ENCODE assay signal across 25 cellular contexts in the genomic region with DNA sequence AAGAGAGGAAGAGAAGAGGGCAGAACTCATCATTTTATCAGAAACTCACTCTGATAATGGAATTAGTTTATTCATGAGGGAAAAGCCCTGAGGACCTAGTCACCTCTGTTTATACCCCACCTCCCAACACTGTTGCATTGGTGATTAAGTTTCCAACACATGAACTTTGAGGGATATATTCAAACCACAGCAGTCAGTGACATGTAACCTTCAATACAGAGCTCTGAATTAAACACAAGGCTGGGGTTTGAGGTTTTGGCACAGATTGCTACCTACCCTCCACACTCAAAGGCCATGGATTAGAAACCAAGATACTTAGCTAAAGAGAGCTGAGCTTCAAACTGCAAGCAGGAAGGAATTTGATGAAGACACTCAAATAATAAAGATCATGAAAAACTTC.
"Had no signal": no experiment of that assay in that cellular context is flagged by ENCODE, and none has a peak within 500 bp of the region (broad histone marks: within the 10 kb centered on the region; RNA-seq: fewer than 3 reads in every experiment).

No MANE protein-coding gene starts in this region.

- H3K4me1 Mint-ChIP-seq: activated CD4-positive, alpha-beta T cell treated with anti-CD3 and anti-CD28 coated beads for 36 hours; activated CD4-positive, alpha-beta T cell treated with anti-CD3 and anti-CD28 coated beads, Interleukin-2, amount 10 ng/mL, durations not matched to agents 24 days and 14 days; activated T-helper 17 cell treated with anti-CD3 and anti-CD28 coated beads, Interleukin-2, amount 50 U/mL, for 72 hours; central memory CD8-positive, alpha-beta T cell had no signal

- H3K4me3 Mint-ChIP-seq: activated CD4-positive, alpha-beta memory T cell treated with anti-CD3 and anti-CD28 coated beads for 36 hours; activated CD4-positive, alpha-beta T cell treated with anti-CD3 and anti-CD28 coated beads for 36 hours; activated CD4-positive, alpha-beta T cell treated with anti-CD3 and anti-CD28 coated beads, Interleukin-2, amount 10 ng/mL, durations not matched to agents 24 days and 14 days; activated naive CD8-positive, alpha-beta T cell; activated T-cell treated with anti-CD3 and anti-CD28 coated beads, Interleukin-2, amount 50 U/mL, for 4 hours; activated T-helper 17 cell treated with anti-CD3 and anti-CD28 coated beads, Interleukin-2, amount 50 U/mL, for 72 hours; central memory CD8-positive, alpha-beta T cell; dendritic cell treated with granulocyte-macrophage colony-stimulating factor and Interleukin-4, amounts not matched to agents 40 ng/mL and 50 ng/mL, for 4 days; endodermal cell had no signal

- H3K36me3 Mint-ChIP-seq: activated CD4-positive, alpha-beta memory T cell treated with anti-CD3 and anti-CD28 coated beads for 36 hours; activated naive CD8-positive, alpha-beta T cell had no signal

- H3K27ac Mint-ChIP-seq: activated CD4-positive, alpha-beta memory T cell treated with anti-CD3 and anti-CD28 coated beads for 36 hours; activated CD4-positive, alpha-beta T cell treated with anti-CD3 and anti-CD28 coated beads for 36 hours; activated CD4-positive, alpha-beta T cell treated with anti-CD3 and anti-CD28 coated beads, Interleukin-2, amount 10 ng/mL, durations not matched to agents 24 days and 14 days; activated naive CD8-positive, alpha-beta T cell; activated T-helper 17 cell treated with anti-CD3 and anti-CD28 coated beads, Interleukin-2, amount 50 U/mL, for 72 hours; dendritic cell treated with granulocyte-macrophage colony-stimulating factor and Interleukin-4, amounts not matched to agents 40 ng/mL and 50 ng/mL, for 4 days; endodermal cell had no signal

- H3K9me3 Mint-ChIP-seq: activated CD4-positive, alpha-beta memory T cell treated with anti-CD3 and anti-CD28 coated beads for 36 hours; activated CD4-positive, alpha-beta T cell treated with anti-CD3 and anti-CD28 coated beads, Interleukin-2, amount 10 ng/mL, durations not matched to agents 24 days and 14 days; activated T-cell treated with anti-CD3 and anti-CD28 coated beads, Interleukin-2, amount 50 U/mL, for 4 hours; activated T-helper 17 cell treated with anti-CD3 and anti-CD28 coated beads, Interleukin-2, amount 50 U/mL, for 72 hours; central memory CD8-positive, alpha-beta T cell; dendritic cell treated with granulocyte-macrophage colony-stimulating factor and Interleukin-4, amounts not matched to agents 40 ng/mL and 50 ng/mL, for 4 days; endodermal cell had no signal

- ATAC-seq: activated CD4-positive, alpha-beta T cell treated with anti-CD3 and anti-CD28 coated beads for 36 hours; activated T-cell treated with anti-CD3 and anti-CD28 coated beads, Interleukin-2, amount 50 U/mL, for 4 hours; activated T-helper 17 cell treated with anti-CD3 and anti-CD28 coated beads, Interleukin-2, amount 50 U/mL, for 72 hours; esophagus mucosa; foreskin keratinocyte; gastrocnemius medialis; heart left ventricle had no signal

- DNase-seq: activated CD4-positive, alpha-beta memory T cell treated with anti-CD3 and anti-CD28 coated beads for 36 hours; activated CD4-positive, alpha-beta T cell treated with anti-CD3 and anti-CD28 coated beads for 36 hours; activated CD4-positive, alpha-beta T cell treated with anti-CD3 and anti-CD28 coated beads, Interleukin-2, amount 10 ng/mL, durations not matched to agents 24 days and 14 days; activated CD4-positive, CD25-positive, alpha-beta regulatory T cell; activated CD4-positive, CD25-positive, alpha-beta regulatory T cell treated with anti-CD3 and anti-CD28 coated beads, Interleukin-2, amount 50 U/mL, for 72 hours; activated CD8-positive, alpha-beta memory T cell treated with anti-CD3 and anti-CD28 coated beads for 24 hours; activated effector memory CD4-positive, alpha-beta T cell treated with Interleukin-2 at 50 U/mL for 16 hours; activated gamma-delta T cell treated with Interleukin-2 at 50 U/mL for 16 hours; activated naive CD4-positive, alpha-beta T cell treated with anti-CD3 and anti-CD28 coated beads, Interleukin-2, amount 50 U/mL, for 16 hours; activated naive CD4-positive, alpha-beta T cell treated with Interleukin-2 at 50 U/mL for 16 hours; activated T-cell treated with anti-CD3 and anti-CD28 coated beads, Interleukin-2, amount 50 U/mL, for 4 hours; brain microvascular endothelial cell; dorsolateral prefrontal cortex; effector memory CD4-positive, alpha-beta T cell; endodermal cell; foreskin keratinocyte; gastrocnemius medialis; glutamatergic neuron; heart left ventricle; T-helper 2 cell had no signal
